In genomic region chr3:150455341-150455740, GRCh38 we compare ENCODE assay signal across 17 cellular contexts. TPM values are rescaled to one million over a fixed set of nuclear protein-coding genes. Genes with fewer than 3 reads are reported as not detected.
DNase-seq lines count a peak whose midpoint lies in the region; ATAC-seq, FAIRE-seq and TF ChIP-seq lines count a peak whose summit lies in the region.
"Had no signal": no experiment of that assay in that cellular context is flagged by ENCODE, and none has a peak within 500 bp of the region (broad histone marks: within the 10 kb centered on the region; RNA-seq: fewer than 3 reads in every experiment).

No MANE protein-coding gene starts in this region.

- peak overlapping the region; percentile 30 for H3K27ac Mint-ChIP-seq in endothelial cell (ENCODE audit: unreplicated experiment)
- peak overlapping the region; percentile 57 for H3K27ac Mint-ChIP-seq in mesothelial cell of epicardium
- peak overlapping the region; percentile 19 for H3K27ac Mint-ChIP-seq in type B pancreatic cell
- H3K27ac Mint-ChIP-seq: B cell had no signal

- H3K4me1 Mint-ChIP-seq in endothelial cell (ENCODE audit: unreplicated experiment), result peaks cover 13% of the 10 kb centered on the region
- H3K4me1 Mint-ChIP-seq in mesothelial cell of epicardium, result peaks cover 18% of the 10 kb centered on the region
- peaks cover 18% of the 10 kb centered on the region for H3K4me1 Mint-ChIP-seq in type B pancreatic cell (ENCODE audit: unreplicated experiment)

- DNase-seq in GM12891 (ENCODE audit: insufficient read length, low spot score) (no peak), endothelial cell (ENCODE audit: low spot score) (no peak), mesothelial cell of epicardium (ENCODE audit: low spot score in 2 of 2, unreplicated experiment in 2 of 2) (no peak), type B pancreatic cell (ENCODE audit: extremely low spot score, unreplicated experiment) (no peak), upper lobe of right lung (no peak)
- DNase-seq: CD8-positive, alpha-beta memory T cell; COR-L47; DMS 273 treated with DMSO at 0.1 percent for 48 hours; DMS53; GDM1; GOT3; H7 had no signal

- peaks cover 20% of the 10 kb centered on the region for H3K36me3 ChIP-seq in upper lobe of right lung

- TF ChIP-seq CTCF in endothelial cell (IDR thresholded peaks at IDR 0.05; ENCODE audit: unreplicated experiment) (no peak), mesothelial cell of epicardium (IDR thresholded peaks at IDR 0.05; ENCODE audit: unreplicated experiment) (no peak), type B pancreatic cell (conservative IDR thresholded peaks at IDR 0.05) (no peak), upper lobe of right lung (IDR thresholded peaks at IDR 0.05) (no peak)

- H3K27me3 Mint-ChIP-seq in endothelial cell (ENCODE audit: unreplicated experiment) (peaks cover 1% of the 10 kb centered on the region), mesothelial cell of epicardium (ENCODE audit: low read depth) (no peaks in the 10 kb centered on the region), type B pancreatic cell (no peaks in the 10 kb centered on the region)
- H3K27me3 Mint-ChIP-seq: B cell; CD8-positive, alpha-beta memory T cell had no signal

- ATAC-seq in upper lobe of right lung, result no peak
- no peak for ATAC-seq in HG02571 (IDR thresholded peaks at IDR 0.05; ENCODE audit: unreplicated experiment)
- no peak for ATAC-seq in HG03469 (IDR thresholded peaks at IDR 0.05; ENCODE audit: unreplicated experiment)
- ATAC-seq: HCT116 had no signal

- H3K4me1 ChIP-seq in upper lobe of right lung, result peaks cover 11% of the 10 kb centered on the region

- peak; percentile 40 for FAIRE-seq in GM12891 (lab: Jason Lieb, UNC)

- H3K4me3 ChIP-seq in upper lobe of right lung, result no peak overlapping the region
- H3K4me3 ChIP-seq: BLaER1 treated with 17β-estradiol and CSF1 and Interleukin-3, amounts not matched to agents 10 nM and 100 nM had no signal

- intact Hi-C loops in upper lobe of right lung (cut with DNase I), result no loop called here

- H3K9me3 Mint-ChIP-seq in endothelial cell (ENCODE audit: unreplicated experiment), result no peaks in the 10 kb centered on the region
- no peaks in the 10 kb centered on the region for H3K9me3 Mint-ChIP-seq in mesothelial cell of epicardium
- H3K9me3 Mint-ChIP-seq in type B pancreatic cell, result no peaks in the 10 kb centered on the region
- H3K9me3 Mint-ChIP-seq: CD8-positive, alpha-beta memory T cell had no signal

- no peaks in the 10 kb centered on the region for H3K9me3 ChIP-seq in upper lobe of right lung
- H3K9me3 ChIP-seq: BLaER1 treated with 17β-estradiol and CSF1 and Interleukin-3, amounts not matched to agents 10 nM and 100 nM had no signal

- no peak for TF ChIP-seq POLR2A in GM12891 (IDR thresholded peaks at IDR 0.05; ENCODE audit: low read depth, low read length)

- H3K36me3 Mint-ChIP-seq in endothelial cell (ENCODE audit: low read depth, unreplicated experiment) (peaks cover 17% of the 10 kb centered on the region), mesothelial cell of epicardium (peaks cover 18% of the 10 kb centered on the region), type B pancreatic cell (peaks cover 29% of the 10 kb centered on the region)

- H3K4me3 Mint-ChIP-seq in endothelial cell (ENCODE audit: unreplicated experiment) (no peak overlapping the region), mesothelial cell of epicardium (no peak overlapping the region), type B pancreatic cell (no peak overlapping the region)
- H3K4me3 Mint-ChIP-seq: B cell; CD8-positive, alpha-beta memory T cell had no signal

- no peaks in the 10 kb centered on the region for H3K27me3 ChIP-seq in upper lobe of right lung
- H3K27me3 ChIP-seq: BLaER1 treated with 17β-estradiol and CSF1 and Interleukin-3, amounts not matched to agents 10 nM and 100 nM had no signal

- no peak overlapping the region for H3K27ac ChIP-seq in upper lobe of right lung
- H3K27ac ChIP-seq: BLaER1 treated with 17β-estradiol and CSF1 and Interleukin-3, amounts not matched to agents 10 nM and 100 nM had no signal

TF ChIP-seq in GM12891, 5 proteins besides CTCF, POLR2A, EP300 and RAD21:
- TF ChIP-seq SPI1 (IDR thresholded peaks at IDR 0.05; ENCODE audit: low read depth, low read length), result no peak
- TF ChIP-seq POU2F2 (IDR thresholded peaks at IDR 0.05; ENCODE audit: low read depth, low read length), result no peak
- TF ChIP-seq PAX5 (IDR thresholded peaks at IDR 0.05; ENCODE audit: insufficient read depth, low read length, severe bottlenecking), result no peak
- no peak for TF ChIP-seq TAF1 (IDR thresholded peaks at IDR 0.05; ENCODE audit: low read depth, low read length)
- no peak for TF ChIP-seq POLR2AphosphoS5 (IDR thresholded peaks at IDR 0.05; ENCODE audit: low read depth, low read length)

RNA-seq across cellular contexts. Expression of gene TSC22D2, which starts 47.2 kb away (rescaled TPM):
- 5.0 TPM for polyA plus RNA-seq in GM12891 (2012; ENCODE audit: low read depth, missing spikeins)
- total RNA-seq in endothelial cell (ENCODE audit: unreplicated experiment) (38.8 TPM), mesothelial cell of epicardium (68.7 to 73.2 TPM (median 71.2 TPM) in 3 replicates), type B pancreatic cell (ENCODE audit: low replicate concordance) (64.4 and 106 TPM in 2 replicates), upper lobe of right lung (29.2 TPM)
